ENCODE assay signal across 1 cellular context in genomic region chr18:21134895-21135294, GRCh38.
TF ChIP-seq lines count a peak whose summit lies in the region.

No MANE protein-coding gene starts in this region.

TF ChIP-seq in GM23338, 12 proteins besides CTCF, POLR2A, EP300 and RAD21 (continued from another document):
- TF ChIP-seq ZNF462 (CRISPR knock-in tag; IDR thresholded peaks at IDR 0.05) (no peak), REST (IDR thresholded peaks at IDR 0.05; ENCODE audit: unreplicated experiment) (no peak), STAT1 (IDR thresholded peaks at IDR 0.05; ENCODE audit: unreplicated experiment) (no peak), EZH2 (IDR thresholded peaks at IDR 0.05; ENCODE audit: low read depth, unreplicated experiment) (no peak), JUNB (IDR thresholded peaks at IDR 0.05; ENCODE audit: unreplicated experiment) (no peak), ZNF114 (CRISPR knock-in tag; IDR thresholded peaks at IDR 0.05) (no peak), ZNF331 (CRISPR knock-in tag; IDR thresholded peaks at IDR 0.05; ENCODE audit: low read depth) (no peak), POLR2AphosphoS5 (IDR thresholded peaks at IDR 0.05; ENCODE audit: low read depth) (no peak), ETS1 (IDR thresholded peaks at IDR 0.05) (no peak), CREB1 (CRISPR knock-in tag; IDR thresholded peaks at IDR 0.05; ENCODE audit: low read depth) (no peak)
